In genomic region chr2:148567716-148568115, GRCh38 we compare ENCODE assay signal across 26 cellular contexts.
"Had no signal": no experiment of that assay in that cellular context is flagged by ENCODE, and none has a peak within 500 bp of the region (broad histone marks: within the 10 kb centered on the region; RNA-seq: fewer than 3 reads in every experiment).

No MANE protein-coding gene starts in this region.

- H3K9me3 ChIP-seq: colonic mucosa, gastroesophageal sphincter, lower lobe of right lung, neutrophil, prostate gland, sigmoid colon, thoracic aorta, tibial nerve, upper lobe of left lung had no signal

- H3K27ac ChIP-seq: colonic mucosa, epithelial cell of prostate, gastroesophageal sphincter, lower lobe of right lung, neutrophil, parathyroid adenoma, prostate gland, sigmoid colon, thoracic aorta, tibial nerve, upper lobe of left lung had no signal

- DNase-seq: colonic mucosa; effector memory CD4-positive, alpha-beta T cell; foreskin fibroblast; hypothalamus; immature natural killer cell; left ventricle myocardium superior; lower lobe of right lung; naive B cell; right cardiac atrium; sigmoid colon; stimulated activated CD4-positive, alpha-beta T cell treated with anti-CD3 and anti-CD28 coated beads, Interleukin-4, amount 100 ng/mL, for 4 hours; stimulated activated naive CD8-positive, alpha-beta T cell treated with anti-CD3 and anti-CD28 coated beads, Interleukin-15, Interleukin-2, amounts not matched to agents 100 U/mL and 50 U/mL, for 24 hours; upper lobe of left lung had no signal

- H3K4me3 Mint-ChIP-seq: central memory CD8-positive, alpha-beta T cell; dendritic cell treated with granulocyte-macrophage colony-stimulating factor and Interleukin-4, amounts not matched to agents 40 ng/mL and 50 ng/mL, for 4 days; immature natural killer cell; naive B cell; natural killer cell treated with Interleukin-12 subunit alpha and Interleukin-12 subunit beta and Interleukin-15 and Interleukin-18, amount 100 ng/mL, for 72 hours; neural crest cell; stimulated activated memory B cell treated with anti-CD40 and anti-IgM and Interleukin-4, amounts not matched to agents 10 μg/mL and 1 μg/mL and 100 μg/mL, for 72 hours had no signal

- H3K27ac Mint-ChIP-seq: dendritic cell treated with granulocyte-macrophage colony-stimulating factor and Interleukin-4, amounts not matched to agents 40 ng/mL and 50 ng/mL, for 4 days; immature natural killer cell; naive B cell; natural killer cell treated with Interleukin-12 subunit alpha and Interleukin-12 subunit beta and Interleukin-15 and Interleukin-18, amount 100 ng/mL, for 72 hours; stimulated activated memory B cell treated with anti-CD40 and anti-IgM and Interleukin-4, amounts not matched to agents 10 μg/mL and 1 μg/mL and 100 μg/mL, for 72 hours had no signal

- ATAC-seq: esophagus mucosa; gastroesophageal sphincter; left ventricle myocardium superior; stimulated activated memory B cell treated with anti-CD40 and anti-IgM and Interleukin-4, amounts not matched to agents 10 μg/mL and 1 μg/mL and 100 μg/mL, for 72 hours; stimulated activated naive CD8-positive, alpha-beta T cell treated with anti-CD3 and anti-CD28 coated beads, Interleukin-15, Interleukin-2, amounts not matched to agents 100 U/mL and 50 U/mL, for 24 hours had no signal

- H3K4me1 Mint-ChIP-seq: naive B cell; stimulated activated memory B cell treated with anti-CD40 and anti-IgM and Interleukin-4, amounts not matched to agents 10 μg/mL and 1 μg/mL and 100 μg/mL, for 72 hours had no signal

- H3K36me3 ChIP-seq: colonic mucosa, gastroesophageal sphincter, lower lobe of right lung, neutrophil, prostate gland, sigmoid colon, thoracic aorta, tibial nerve, upper lobe of left lung had no signal

- H3K27me3 ChIP-seq: colonic mucosa, gastroesophageal sphincter, neutrophil, sigmoid colon, tibial nerve, upper lobe of left lung had no signal

- H3K4me3 ChIP-seq: colonic mucosa, gastroesophageal sphincter, lower lobe of right lung, prostate gland, sigmoid colon, thoracic aorta, tibial nerve, upper lobe of left lung had no signal

- H3K4me1 ChIP-seq: colonic mucosa, gastroesophageal sphincter, lower lobe of right lung, parathyroid adenoma, prostate gland, sigmoid colon, tibial nerve, upper lobe of left lung had no signal

- H3K9me3 Mint-ChIP-seq: central memory CD8-positive, alpha-beta T cell; dendritic cell treated with granulocyte-macrophage colony-stimulating factor and Interleukin-4, amounts not matched to agents 40 ng/mL and 50 ng/mL, for 4 days; immature natural killer cell; naive B cell; natural killer cell treated with Interleukin-12 subunit alpha and Interleukin-12 subunit beta and Interleukin-15 and Interleukin-18, amount 100 ng/mL, for 72 hours; neural crest cell; stimulated activated memory B cell treated with anti-CD40 and anti-IgM and Interleukin-4, amounts not matched to agents 10 μg/mL and 1 μg/mL and 100 μg/mL, for 72 hours had no signal

- H3K36me3 Mint-ChIP-seq: immature natural killer cell; naive B cell; natural killer cell treated with Interleukin-12 subunit alpha and Interleukin-12 subunit beta and Interleukin-15 and Interleukin-18, amount 100 ng/mL, for 72 hours; stimulated activated memory B cell treated with anti-CD40 and anti-IgM and Interleukin-4, amounts not matched to agents 10 μg/mL and 1 μg/mL and 100 μg/mL, for 72 hours had no signal

- H3K27me3 Mint-ChIP-seq: central memory CD8-positive, alpha-beta T cell had no signal
